In genomic region chr6:129248976-129249375, GRCh38 we compare ENCODE assay signal across 19 cellular contexts.
DNase-seq lines count a peak whose midpoint lies in the region; ATAC-seq and TF ChIP-seq lines count a peak whose summit lies in the region.
"Had no signal": no experiment of that assay in that cellular context is flagged by ENCODE, and none has a peak within 500 bp of the region (broad histone marks: within the 10 kb centered on the region; RNA-seq: fewer than 3 reads in every experiment).

No MANE protein-coding gene starts in this region.

- ATAC-seq in sciatic nerve: peak; percentile 39
- ATAC-seq in GM18861 (IDR thresholded peaks at IDR 0.05; ENCODE audit: unreplicated experiment): no peak

- TF ChIP-seq CTCF in cardiac muscle cell (IDR thresholded peaks at IDR 0.05; ENCODE audit: low read depth, low read length): no peak

- H3K4me3 ChIP-seq in cardiac muscle cell: no peak overlapping the region
- H3K4me3 ChIP-seq: HAP-1, SJCRH30 had no signal

- H3K4me1 ChIP-seq in cardiac muscle cell (ENCODE audit: low read depth): peaks cover 26% of the 10 kb centered on the region

- H3K9me3 ChIP-seq in cardiac muscle cell (ENCODE audit: low read depth): no peaks in the 10 kb centered on the region
- H3K9me3 ChIP-seq: HAP-1, SJCRH30 had no signal

- intact Hi-C loops in sciatic nerve (cut with DNase I): no loop called here

- peak overlapping the region; percentile 76 for H3K27ac ChIP-seq in cardiac muscle cell
- H3K27ac ChIP-seq: 22Rv1, SJCRH30 had no signal

- no peaks in the 10 kb centered on the region for H3K27me3 ChIP-seq in cardiac muscle cell
- H3K27me3 ChIP-seq: SJCRH30 had no signal

- H3K36me3 ChIP-seq in cardiac muscle cell: no peaks in the 10 kb centered on the region
- H3K36me3 ChIP-seq: HAP-1, SJCRH30 had no signal

- DNase-seq in NCI-H82 (lab: John Stamatoyannopoulos, UW) (peak; percentile 21), NCI-H82 treated with DMSO at 0.1 percent for 48 hours (lab: John Stamatoyannopoulos, UW; ENCODE audit: unreplicated experiment) (no peak), cardiac muscle cell (ENCODE audit: low read depth in 1 of 2, low spot score in 1 of 2) (peak in 1 of 2 donors; percentile 16), kidney tubule cell (ENCODE audit: low spot score) (peak; percentile 4), sciatic nerve (ENCODE audit: low spot score) (no peak), NCI-H1436 treated with DMSO at 0.1 percent for 48 hours (lab: John Stamatoyannopoulos, UW) (no peak), kidney glomerular epithelial cell (lab: John Stamatoyannopoulos, UW) (no peak)
- DNase-seq: COR-L47, DMS 273 treated with DMSO at 0.1 percent for 48 hours, GDM1, MM.1S, NCI-H1092, NCI-H2081 treated with DMSO at 0.1 percent for 48 hours, NCI-H774, RPMI8226, SJCRH30 had no signal

Comparison
In these comparisons a context has a peak if more than half of its experiments do, and no peak if none do; other contexts are left out.
1. DNase-seq: peak in NCI-H82 (single experiment) and kidney tubule cell (single experiment); none in NCI-H82 treated with DMSO at 0.1 percent for 48 hours (single experiment), sciatic nerve (single experiment), NCI-H1436 treated with DMSO at 0.1 percent for 48 hours (single experiment) and kidney glomerular epithelial cell (single experiment).